1 cellular context compared by ENCODE assay signal in the genomic region with DNA sequence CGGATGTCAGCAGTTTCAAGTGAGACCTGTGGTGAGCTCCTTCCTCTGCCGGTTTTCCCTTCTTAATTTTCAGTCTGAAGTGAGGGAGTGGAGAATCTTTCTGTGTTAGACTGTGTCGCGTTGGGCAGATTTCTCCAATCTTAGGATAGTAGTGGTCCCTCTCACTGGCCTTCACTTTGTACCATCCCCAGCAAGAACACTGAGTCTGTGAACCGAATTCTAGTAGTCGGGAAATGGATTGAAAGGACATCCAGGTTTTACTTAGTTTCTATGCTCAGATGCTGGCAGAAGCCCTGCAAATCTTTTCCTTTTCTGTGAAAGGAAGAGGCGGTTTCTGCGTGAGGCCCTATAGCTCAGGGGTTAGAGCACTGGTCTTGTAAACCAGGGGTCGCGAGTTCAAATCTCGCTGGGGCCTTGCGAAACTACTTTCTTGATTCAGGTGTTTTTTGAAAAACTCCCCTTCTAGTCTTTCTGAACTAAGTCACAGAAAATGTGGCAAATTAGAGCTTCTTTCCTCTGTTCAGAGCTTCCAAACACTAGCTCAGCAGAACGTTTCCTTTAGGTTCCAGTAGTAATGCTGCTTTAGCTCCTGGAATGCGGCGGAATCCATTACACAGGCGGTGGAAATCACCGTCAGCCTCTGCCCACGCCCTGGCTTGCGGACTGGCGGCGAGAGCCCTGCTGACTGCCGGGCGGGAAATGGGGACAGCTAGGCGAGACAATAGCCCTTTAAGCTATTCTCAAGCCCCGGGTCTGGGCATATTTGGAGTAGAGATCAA.
TF ChIP-seq lines count a peak whose summit lies in the region.

No MANE protein-coding gene starts in this region.

TF ChIP-seq in K562, 482 proteins besides CTCF, POLR2A, EP300 and RAD21 (continued from another document and continues in another):
- no peak for TF ChIP-seq RERE (CRISPR knock-in tag; IDR thresholded peaks at IDR 0.05; ENCODE audit: borderline replicate concordance)
- TF ChIP-seq SETDB1 (IDR thresholded peaks at IDR 0.05; ENCODE audit: low read length), result no peak
- TF ChIP-seq ZNF592 (IDR thresholded peaks at IDR 0.05), result peak; percentile 60; the same call in 1 of the 2 replicates
- TF ChIP-seq, protein P1, sequence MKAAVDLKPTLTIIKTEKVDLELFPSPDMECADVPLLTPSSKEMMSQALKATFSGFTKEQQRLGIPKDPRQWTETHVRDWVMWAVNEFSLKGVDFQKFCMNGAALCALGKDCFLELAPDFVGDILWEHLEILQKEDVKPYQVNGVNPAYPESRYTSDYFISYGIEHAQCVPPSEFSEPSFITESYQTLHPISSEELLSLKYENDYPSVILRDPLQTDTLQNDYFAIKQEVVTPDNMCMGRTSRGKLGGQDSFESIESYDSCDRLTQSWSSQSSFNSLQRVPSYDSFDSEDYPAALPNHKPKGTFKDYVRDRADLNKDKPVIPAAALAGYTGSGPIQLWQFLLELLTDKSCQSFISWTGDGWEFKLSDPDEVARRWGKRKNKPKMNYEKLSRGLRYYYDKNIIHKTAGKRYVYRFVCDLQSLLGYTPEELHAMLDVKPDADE (conservative IDR thresholded peaks at IDR 0.05; ENCODE audit: control insufficient read depth, low read depth, low read length), result no peak
- no peak for TF ChIP-seq GTF2F1 (IDR thresholded peaks at IDR 0.05; ENCODE audit: low read depth, low read length)
- no peak for TF ChIP-seq ZNF668 (CRISPR knock-in tag; IDR thresholded peaks at IDR 0.05)
- TF ChIP-seq WHSC1 (IDR thresholded peaks at IDR 0.05; ENCODE audit: low read length), result no peak
- TF ChIP-seq FOXJ2 (tag; IDR thresholded peaks at IDR 0.05), result no peak
- no peak for TF ChIP-seq POLR2B (IDR thresholded peaks at IDR 0.05; ENCODE audit: low read depth, partially characterized antibody)
- TF ChIP-seq ZBTB7A (IDR thresholded peaks at IDR 0.05; ENCODE audit: borderline replicate concordance, control insufficient read depth, low read depth, low read length), result 0 out of 2 replicates have a peak, but pooled peaks have one; percentile 32
- TF ChIP-seq SRF (CRISPR knock-in tag; IDR thresholded peaks at IDR 0.05), result no peak
- TF ChIP-seq, protein P2, sequence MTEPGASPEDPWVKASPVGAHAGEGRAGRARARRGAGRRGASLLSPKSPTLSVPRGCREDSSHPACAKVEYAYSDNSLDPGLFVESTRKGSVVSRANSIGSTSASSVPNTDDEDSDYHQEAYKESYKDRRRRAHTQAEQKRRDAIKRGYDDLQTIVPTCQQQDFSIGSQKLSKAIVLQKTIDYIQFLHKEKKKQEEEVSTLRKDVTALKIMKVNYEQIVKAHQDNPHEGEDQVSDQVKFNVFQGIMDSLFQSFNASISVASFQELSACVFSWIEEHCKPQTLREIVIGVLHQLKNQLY (CRISPR knock-in tag; conservative IDR thresholded peaks at IDR 0.05), result no peak
- TF ChIP-seq ESRRA (IDR thresholded peaks at IDR 0.05; ENCODE audit: borderline replicate concordance, low read depth), result no peak
- TF ChIP-seq KAT8 (IDR thresholded peaks at IDR 0.05; ENCODE audit: low read depth), result no peak
- no peak for TF ChIP-seq SAP30 (IDR thresholded peaks at IDR 0.05; ENCODE audit: borderline replicate concordance, insufficient read depth, low read depth, low read length, poor library complexity, severe bottlenecking)
- no peak for TF ChIP-seq ESRRB (CRISPR knock-in tag; IDR thresholded peaks at IDR 0.05; ENCODE audit: borderline replicate concordance)
- TF ChIP-seq ZNF316 (IDR thresholded peaks at IDR 0.05), result peak; percentile 99
- no peak for TF ChIP-seq ATF3 (IDR thresholded peaks at IDR 0.05)
- no peak for TF ChIP-seq ATF3 (CRISPR knock-in tag; conservative IDR thresholded peaks at IDR 0.05)
- no peak for TF ChIP-seq ZNF76 (CRISPR knock-in tag; IDR thresholded peaks at IDR 0.05; ENCODE audit: borderline replicate concordance)
- TF ChIP-seq POLR2H (tag; IDR thresholded peaks at IDR 0.05; ENCODE audit: low read depth), result peak; percentile 99
- TF ChIP-seq KLF13 (tag; IDR thresholded peaks at IDR 0.05; ENCODE audit: borderline replicate concordance, low read depth), result no peak
- TF ChIP-seq TBP (optimal IDR thresholded peaks at IDR 0.05; ENCODE audit: low read depth, low read length), result peak; percentile 99
- TF ChIP-seq RBM22 (IDR thresholded peaks at IDR 0.05; ENCODE audit: low read depth, low read length, poor library complexity, severe bottlenecking), result no peak
- no peak for TF ChIP-seq CHCHD3 (CRISPR knock-in tag; IDR thresholded peaks at IDR 0.05)
- TF ChIP-seq TCF7L2 (IDR thresholded peaks at IDR 0.05; ENCODE audit: low read depth, low read length), result no peak
- no peak for TF ChIP-seq ZBTB43 (CRISPR knock-in tag; IDR thresholded peaks at IDR 0.05)
- no peak for TF ChIP-seq RHOXF2B (CRISPR knock-in tag; conservative IDR thresholded peaks at IDR 0.05)
- TF ChIP-seq KDM2B (CRISPR knock-in tag; IDR thresholded peaks at IDR 0.05), result no peak
- TF ChIP-seq ZNF133 (CRISPR knock-in tag; IDR thresholded peaks at IDR 0.05), result no peak
